ENCODE assay signal across 8 cellular contexts in the genomic region with DNA sequence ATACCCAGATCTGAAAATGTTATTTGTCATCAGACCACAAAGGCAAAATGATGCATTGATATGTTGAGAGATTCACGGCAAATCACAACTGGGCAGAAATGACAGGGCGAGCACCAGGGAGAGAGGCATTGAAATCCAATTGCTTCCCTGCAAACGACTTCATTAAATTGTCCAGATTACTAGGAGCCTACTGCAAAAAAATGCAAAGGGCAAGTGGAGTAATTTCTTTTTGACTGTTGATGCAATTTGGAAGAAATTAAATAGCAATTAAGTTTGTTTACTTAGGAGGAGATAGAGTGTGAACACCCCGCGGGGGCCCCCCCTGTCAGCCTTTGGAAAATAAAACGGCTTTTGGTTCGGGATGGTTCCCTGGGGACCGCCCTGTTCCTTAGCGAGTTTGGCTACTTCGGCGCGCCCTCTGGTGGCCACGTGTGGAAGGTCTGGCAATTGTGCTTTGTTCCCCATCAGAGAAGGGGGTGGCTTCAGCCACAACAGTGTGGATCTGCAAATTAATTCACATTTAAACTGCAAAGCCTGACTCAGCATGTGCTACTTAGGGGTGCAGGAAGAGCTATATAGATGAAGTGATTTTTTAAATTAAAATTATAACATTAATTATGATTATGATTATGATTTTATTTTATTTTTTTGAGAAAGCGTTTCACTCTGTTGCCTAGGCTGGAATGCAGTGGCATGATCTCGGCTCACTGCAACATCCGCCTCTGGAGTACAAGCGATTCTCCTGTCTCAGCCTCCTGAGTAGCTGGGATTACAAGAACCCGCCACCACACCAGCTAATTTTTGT. TPM values are rescaled to one million over a fixed set of nuclear protein-coding genes. Genes with fewer than 3 reads are reported as not detected.
DNase-seq lines count a peak whose midpoint lies in the region; ATAC-seq and TF ChIP-seq lines count a peak whose summit lies in the region.

No MANE protein-coding gene starts in this region.

- TF ChIP-seq CTCF in left ventricle myocardium inferior (IDR thresholded peaks at IDR 0.05; ENCODE audit: borderline replicate concordance) (peak; percentile 95), psoas muscle (IDR thresholded peaks at IDR 0.05) (peak; percentile 96), upper lobe of right lung (IDR thresholded peaks at IDR 0.05) (peak; percentile 95)

- no peaks in the 10 kb centered on the region for H3K27me3 Mint-ChIP-seq in T-cell

- H3K36me3 ChIP-seq in adipocyte (ENCODE audit: control insufficient read depth, insufficient read depth, low read length, severe bottlenecking) (no peaks in the 10 kb centered on the region), left ventricle myocardium inferior (no peaks in the 10 kb centered on the region), psoas muscle (ENCODE audit: insufficient read depth in 1 of 2, low read depth in 1 of 2) (no peaks in the 10 kb centered on the region), upper lobe of right lung (no peaks in the 10 kb centered on the region)

- H3K4me1 ChIP-seq in adipocyte (ENCODE audit: control insufficient read depth, insufficient read depth, low read length) = peaks cover 4% of the 10 kb centered on the region
- H3K4me1 ChIP-seq in left ventricle myocardium inferior = peaks cover 5% of the 10 kb centered on the region
- H3K4me1 ChIP-seq in psoas muscle = peaks cover 8% of the 10 kb centered on the region
- no peaks in the 10 kb centered on the region for H3K4me1 ChIP-seq in upper lobe of right lung

- H3K4me1 Mint-ChIP-seq in T-cell = peaks cover 0 to 4% (median 3%) of the 10 kb centered on the region in 3 donors

- H3K27ac ChIP-seq in left ventricle myocardium inferior (replicated peaks) (no peak overlapping the region), psoas muscle (no peak overlapping the region), upper lobe of right lung (no peak overlapping the region)

- POLR2A ChIA-PET in T-cell (lab: Charles Lee) = no interaction called here

- H3K9me3 Mint-ChIP-seq in T-cell = no peaks in the 10 kb centered on the region

- H3K27me3 ChIP-seq in adipocyte (replicated peaks; ENCODE audit: control insufficient read depth, insufficient read depth, low read length) (no peaks in the 10 kb centered on the region), left ventricle myocardium inferior (ENCODE audit: low read depth) (no peaks in the 10 kb centered on the region), psoas muscle (ENCODE audit: insufficient read depth in 3 of 3, low read length in 2 of 3) (no peaks in the 10 kb centered on the region), upper lobe of right lung (no peaks in the 10 kb centered on the region)

- H3K4me3 Mint-ChIP-seq in T-cell = peak overlapping the region in 2 of 3 donors; percentile 18 to 28

- peak; percentile 79 to 87 (median 84) for ATAC-seq in T-cell (replicated peaks in 1 of 4)
- peak; percentile 86 to 95 (median 90) for ATAC-seq in psoas muscle
- peak; percentile 99 for ATAC-seq in upper lobe of right lung
- no peak for ATAC-seq in HG03378 (IDR thresholded peaks at IDR 0.05; ENCODE audit: unreplicated experiment)

- H3K9ac ChIP-seq in adipocyte (ENCODE audit: low read length) = peak overlapping the region; percentile 12

- H3K4me3 ChIP-seq in GM08714 (ENCODE audit: low read length) (peak overlapping the region; percentile 51; the same call in 1 of the 2 replicates), adipocyte (ENCODE audit: low read length) (peak overlapping the region; percentile 78), left ventricle myocardium inferior (peak overlapping the region; percentile 56), psoas muscle (peak overlapping the region; percentile 57), upper lobe of right lung (peak overlapping the region; percentile 30)

- H3K9me3 ChIP-seq in adipocyte (ENCODE audit: control insufficient read depth, low read length) (no peaks in the 10 kb centered on the region), left ventricle myocardium inferior (replicated peaks) (no peaks in the 10 kb centered on the region), psoas muscle (no peaks in the 10 kb centered on the region), upper lobe of right lung (no peaks in the 10 kb centered on the region)

- 22 to 25% (median 24%) methylated on average over 18 of the region's 18 CpGs for WGBS in psoas muscle, 3 donors

- intact Hi-C loops in left ventricle myocardium inferior (cut with micrococcal nuclease) = loop anchor here (10.0 kb wide), 1 partner anchor 96 kb away; the partner anchor contains the start of gene COQ7
- intact Hi-C loops in psoas muscle (cut with DNase I) = loop anchor here (5.0 to 10.0 kb wide), 4 partner anchors 84 to 167 kb away; partner anchors contain the start of gene ARL6IP1 (in 2 of the 2)
- intact Hi-C loops in upper lobe of right lung (cut with DNase I) = no loop called here

- no peaks in the 10 kb centered on the region for H3K36me3 Mint-ChIP-seq in T-cell

- H3K27ac Mint-ChIP-seq in T-cell = no peak overlapping the region

- DNase-seq in NCI-H1105 (lab: John Stamatoyannopoulos, UW) = peak; percentile 69
- DNase-seq in T-cell = peak; percentile 25 to 81 (median 65)
- DNase-seq in adipocyte (ENCODE audit: low read depth) = peak; percentile 94
- peak; percentile 89 for DNase-seq in left ventricle myocardium inferior
- peak; percentile 88 to 94 for DNase-seq in psoas muscle
- peak; percentile 90 for DNase-seq in upper lobe of right lung

- CTCF ChIA-PET in T-cell (lab: Charles Lee) = interaction anchor here (0.5 to 2.1 kb wide), 4 partner anchors 10 to 198 kb away, joined by 4 to 10 read pairs (median 8); partner anchors contain the start of gene ARL6IP1 (in 1 of the 2)

RNA-seq across cellular contexts. Expression of gene TMC7, which starts 14.5 kb away (rescaled TPM):
- total RNA-seq in T-cell = under 1 TPM in 1 of 5 donors, not detected in 4; 0.13 TPM
- total RNA-seq in left ventricle myocardium inferior = 0.69 TPM
- total RNA-seq in psoas muscle = 1 to 10 TPM in 2 of 4 donors, under 1 TPM in 2; 0.32 to 1.8 (median 0.85) TPM
- under 1 TPM; 0.46 to 0.77 (median 0.53) TPM for polyA plus RNA-seq in psoas muscle
- total RNA-seq in upper lobe of right lung = 5.0 TPM

RNA-seq across cellular contexts. Expression of gene SMG1, which starts 43.0 kb away (rescaled TPM):
- total RNA-seq in T-cell (100 to 1,000 TPM; 134 to 173 (median 166) TPM), left ventricle myocardium inferior (41.2 TPM), psoas muscle (100 to 1,000 TPM in 2 of 4 donors, 10 to 100 TPM in 2; 66.1 to 160 (median 107) TPM), upper lobe of right lung (79.5 TPM)
- 10 to 100 TPM; 12.1 to 42.6 (median 27.0) TPM for polyA plus RNA-seq in psoas muscle
